In genomic region chr17:40450175-40450574, GRCh38 we compare ENCODE assay signal across 1 cellular context.
TF ChIP-seq lines count a peak whose summit lies in the region.

No MANE protein-coding gene starts in this region.

TF ChIP-seq in K562, 482 proteins besides CTCF, POLR2A, EP300 and RAD21:
- TF ChIP-seq, protein P1, sequence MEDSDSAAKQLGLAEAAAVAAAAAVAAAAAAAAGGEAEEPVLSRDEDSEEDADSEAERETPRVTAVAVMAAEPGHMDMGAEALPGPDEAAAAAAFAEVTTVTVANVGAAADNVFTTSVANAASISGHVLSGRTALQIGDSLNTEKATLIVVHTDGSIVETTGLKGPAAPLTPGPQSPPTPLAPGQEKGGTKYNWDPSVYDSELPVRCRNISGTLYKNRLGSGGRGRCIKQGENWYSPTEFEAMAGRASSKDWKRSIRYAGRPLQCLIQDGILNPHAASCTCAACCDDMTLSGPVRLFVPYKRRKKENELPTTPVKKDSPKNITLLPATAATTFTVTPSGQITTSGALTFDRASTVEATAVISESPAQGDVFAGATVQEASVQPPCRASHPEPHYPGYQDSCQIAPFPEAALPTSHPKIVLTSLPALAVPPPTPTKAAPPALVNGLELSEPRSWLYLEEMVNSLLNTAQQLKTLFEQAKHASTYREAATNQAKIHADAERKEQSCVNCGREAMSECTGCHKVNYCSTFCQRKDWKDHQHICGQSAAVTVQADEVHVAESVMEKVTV (CRISPR knock-in tag; IDR thresholded peaks at IDR 0.05): 0 out of 2 replicates have a peak, but pooled peaks have one; percentile 28
- TF ChIP-seq RHOXF2B (CRISPR knock-in tag; conservative IDR thresholded peaks at IDR 0.05) (no peak), POLR2G (IDR thresholded peaks at IDR 0.05; ENCODE audit: low read depth, low read length) (no peak), GMEB1 (CRISPR knock-in tag; IDR thresholded peaks at IDR 0.05) (no peak), ZNF124 (CRISPR knock-in tag; IDR thresholded peaks at IDR 0.05) (no peak), SMC3 (conservative IDR thresholded peaks at IDR 0.05; ENCODE audit: insufficient read depth, low read depth, low read length) (peak; percentile 57; the same call in 1 of the 2 replicates), POLR2AphosphoS5 (IDR thresholded peaks at IDR 0.05; ENCODE audit: control insufficient read depth, insufficient read depth, low read depth, low read length) (no peak), CREM (IDR thresholded peaks at IDR 0.05; ENCODE audit: low read depth) (0 out of 2 replicates have a peak, but pooled peaks have one; percentile 11), RFX5 (IDR thresholded peaks at IDR 0.05; ENCODE audit: low read depth, low read length) (no peak), EGR1 (conservative IDR thresholded peaks at IDR 0.05) (no peak), ZNF436 (CRISPR knock-in tag; IDR thresholded peaks at IDR 0.05) (no peak), DACH1 (IDR thresholded peaks at IDR 0.05; ENCODE audit: partially characterized antibody) (peak; percentile 15), SOX6 (IDR thresholded peaks at IDR 0.05) (no peak), SAFB (IDR thresholded peaks at IDR 0.05; ENCODE audit: borderline replicate concordance, low read depth, low read length) (no peak), SMARCC2 (IDR thresholded peaks at IDR 0.05; ENCODE audit: low read depth) (no peak), FOXK1 (CRISPR knock-in tag; IDR thresholded peaks at IDR 0.05; ENCODE audit: borderline replicate concordance) (no peak), ZNF518B (CRISPR knock-in tag; IDR thresholded peaks at IDR 0.05) (no peak), XRCC5 (IDR thresholded peaks at IDR 0.05; ENCODE audit: low read depth, low read length) (no peak), MAZ (CRISPR knock-in tag; conservative IDR thresholded peaks at IDR 0.05 in 1 of 2, IDR thresholded peaks at IDR 0.05 in 1 of 2) (peak in 1 of 2 experiments; percentile 44; a peak in 1 of 4 replicates), FOXJ2 (tag; IDR thresholded peaks at IDR 0.05) (no peak), ZNF79 (CRISPR knock-in tag; IDR thresholded peaks at IDR 0.05; ENCODE audit: low read depth) (no peak), MAFK (IDR thresholded peaks at IDR 0.05; ENCODE audit: low read length) (peak; percentile 33; the same call in 1 of the 2 replicates), CBX3 (IDR thresholded peaks at IDR 0.05; ENCODE audit: borderline replicate concordance in 1 of 2, low read length in 2 of 2) (no peak), POLR3A (IDR thresholded peaks at IDR 0.05; ENCODE audit: borderline replicate concordance, extremely low read depth, insufficient read depth, insufficient read length) (no peak), RBM15 (IDR thresholded peaks at IDR 0.05; ENCODE audit: insufficient read depth, low read length) (no peak), FOSL1 (tag; conservative IDR thresholded peaks at IDR 0.05) (no peak), HBP1 (CRISPR knock-in tag; IDR thresholded peaks at IDR 0.05) (no peak), NFIC (IDR thresholded peaks at IDR 0.05) (no peak), ZNF316 (IDR thresholded peaks at IDR 0.05) (0 out of 2 replicates have a peak, but pooled peaks have one; percentile 11)
- TF ChIP-seq, protein P2, sequence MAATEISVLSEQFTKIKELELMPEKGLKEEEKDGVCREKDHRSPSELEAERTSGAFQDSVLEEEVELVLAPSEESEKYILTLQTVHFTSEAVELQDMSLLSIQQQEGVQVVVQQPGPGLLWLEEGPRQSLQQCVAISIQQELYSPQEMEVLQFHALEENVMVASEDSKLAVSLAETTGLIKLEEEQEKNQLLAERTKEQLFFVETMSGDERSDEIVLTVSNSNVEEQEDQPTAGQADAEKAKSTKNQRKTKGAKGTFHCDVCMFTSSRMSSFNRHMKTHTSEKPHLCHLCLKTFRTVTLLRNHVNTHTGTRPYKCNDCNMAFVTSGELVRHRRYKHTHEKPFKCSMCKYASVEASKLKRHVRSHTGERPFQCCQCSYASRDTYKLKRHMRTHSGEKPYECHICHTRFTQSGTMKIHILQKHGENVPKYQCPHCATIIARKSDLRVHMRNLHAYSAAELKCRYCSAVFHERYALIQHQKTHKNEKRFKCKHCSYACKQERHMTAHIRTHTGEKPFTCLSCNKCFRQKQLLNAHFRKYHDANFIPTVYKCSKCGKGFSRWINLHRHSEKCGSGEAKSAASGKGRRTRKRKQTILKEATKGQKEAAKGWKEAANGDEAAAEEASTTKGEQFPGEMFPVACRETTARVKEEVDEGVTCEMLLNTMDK (IDR thresholded peaks at IDR 0.05; ENCODE audit: borderline replicate concordance, insufficient read depth, low read depth, low read length, poor library complexity, severe bottlenecking): peak; percentile 73
- TF ChIP-seq, protein P3, sequence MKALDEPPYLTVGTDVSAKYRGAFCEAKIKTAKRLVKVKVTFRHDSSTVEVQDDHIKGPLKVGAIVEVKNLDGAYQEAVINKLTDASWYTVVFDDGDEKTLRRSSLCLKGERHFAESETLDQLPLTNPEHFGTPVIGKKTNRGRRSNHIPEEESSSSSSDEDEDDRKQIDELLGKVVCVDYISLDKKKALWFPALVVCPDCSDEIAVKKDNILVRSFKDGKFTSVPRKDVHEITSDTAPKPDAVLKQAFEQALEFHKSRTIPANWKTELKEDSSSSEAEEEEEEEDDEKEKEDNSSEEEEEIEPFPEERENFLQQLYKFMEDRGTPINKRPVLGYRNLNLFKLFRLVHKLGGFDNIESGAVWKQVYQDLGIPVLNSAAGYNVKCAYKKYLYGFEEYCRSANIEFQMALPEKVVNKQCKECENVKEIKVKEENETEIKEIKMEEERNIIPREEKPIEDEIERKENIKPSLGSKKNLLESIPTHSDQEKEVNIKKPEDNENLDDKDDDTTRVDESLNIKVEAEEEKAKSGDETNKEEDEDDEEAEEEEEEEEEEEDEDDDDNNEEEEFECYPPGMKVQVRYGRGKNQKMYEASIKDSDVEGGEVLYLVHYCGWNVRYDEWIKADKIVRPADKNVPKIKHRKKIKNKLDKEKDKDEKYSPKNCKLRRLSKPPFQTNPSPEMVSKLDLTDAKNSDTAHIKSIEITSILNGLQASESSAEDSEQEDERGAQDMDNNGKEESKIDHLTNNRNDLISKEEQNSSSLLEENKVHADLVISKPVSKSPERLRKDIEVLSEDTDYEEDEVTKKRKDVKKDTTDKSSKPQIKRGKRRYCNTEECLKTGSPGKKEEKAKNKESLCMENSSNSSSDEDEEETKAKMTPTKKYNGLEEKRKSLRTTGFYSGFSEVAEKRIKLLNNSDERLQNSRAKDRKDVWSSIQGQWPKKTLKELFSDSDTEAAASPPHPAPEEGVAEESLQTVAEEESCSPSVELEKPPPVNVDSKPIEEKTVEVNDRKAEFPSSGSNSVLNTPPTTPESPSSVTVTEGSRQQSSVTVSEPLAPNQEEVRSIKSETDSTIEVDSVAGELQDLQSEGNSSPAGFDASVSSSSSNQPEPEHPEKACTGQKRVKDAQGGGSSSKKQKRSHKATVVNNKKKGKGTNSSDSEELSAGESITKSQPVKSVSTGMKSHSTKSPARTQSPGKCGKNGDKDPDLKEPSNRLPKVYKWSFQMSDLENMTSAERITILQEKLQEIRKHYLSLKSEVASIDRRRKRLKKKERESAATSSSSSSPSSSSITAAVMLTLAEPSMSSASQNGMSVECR (CRISPR knock-in tag; IDR thresholded peaks at IDR 0.05): no peak
- TF ChIP-seq, protein P4, sequence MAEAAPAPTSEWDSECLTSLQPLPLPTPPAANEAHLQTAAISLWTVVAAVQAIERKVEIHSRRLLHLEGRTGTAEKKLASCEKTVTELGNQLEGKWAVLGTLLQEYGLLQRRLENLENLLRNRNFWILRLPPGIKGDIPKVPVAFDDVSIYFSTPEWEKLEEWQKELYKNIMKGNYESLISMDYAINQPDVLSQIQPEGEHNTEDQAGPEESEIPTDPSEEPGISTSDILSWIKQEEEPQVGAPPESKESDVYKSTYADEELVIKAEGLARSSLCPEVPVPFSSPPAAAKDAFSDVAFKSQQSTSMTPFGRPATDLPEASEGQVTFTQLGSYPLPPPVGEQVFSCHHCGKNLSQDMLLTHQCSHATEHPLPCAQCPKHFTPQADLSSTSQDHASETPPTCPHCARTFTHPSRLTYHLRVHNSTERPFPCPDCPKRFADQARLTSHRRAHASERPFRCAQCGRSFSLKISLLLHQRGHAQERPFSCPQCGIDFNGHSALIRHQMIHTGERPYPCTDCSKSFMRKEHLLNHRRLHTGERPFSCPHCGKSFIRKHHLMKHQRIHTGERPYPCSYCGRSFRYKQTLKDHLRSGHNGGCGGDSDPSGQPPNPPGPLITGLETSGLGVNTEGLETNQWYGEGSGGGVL (CRISPR knock-in tag; IDR thresholded peaks at IDR 0.05): no peak
- TF ChIP-seq, protein P5, sequence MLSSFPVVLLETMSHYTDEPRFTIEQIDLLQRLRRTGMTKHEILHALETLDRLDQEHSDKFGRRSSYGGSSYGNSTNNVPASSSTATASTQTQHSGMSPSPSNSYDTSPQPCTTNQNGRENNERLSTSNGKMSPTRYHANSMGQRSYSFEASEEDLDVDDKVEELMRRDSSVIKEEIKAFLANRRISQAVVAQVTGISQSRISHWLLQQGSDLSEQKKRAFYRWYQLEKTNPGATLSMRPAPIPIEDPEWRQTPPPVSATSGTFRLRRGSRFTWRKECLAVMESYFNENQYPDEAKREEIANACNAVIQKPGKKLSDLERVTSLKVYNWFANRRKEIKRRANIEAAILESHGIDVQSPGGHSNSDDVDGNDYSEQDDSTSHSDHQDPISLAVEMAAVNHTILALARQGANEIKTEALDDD (IDR thresholded peaks at IDR 0.05): peak; percentile 36; the same call in 1 of the 2 replicates
